In the genomic region with DNA sequence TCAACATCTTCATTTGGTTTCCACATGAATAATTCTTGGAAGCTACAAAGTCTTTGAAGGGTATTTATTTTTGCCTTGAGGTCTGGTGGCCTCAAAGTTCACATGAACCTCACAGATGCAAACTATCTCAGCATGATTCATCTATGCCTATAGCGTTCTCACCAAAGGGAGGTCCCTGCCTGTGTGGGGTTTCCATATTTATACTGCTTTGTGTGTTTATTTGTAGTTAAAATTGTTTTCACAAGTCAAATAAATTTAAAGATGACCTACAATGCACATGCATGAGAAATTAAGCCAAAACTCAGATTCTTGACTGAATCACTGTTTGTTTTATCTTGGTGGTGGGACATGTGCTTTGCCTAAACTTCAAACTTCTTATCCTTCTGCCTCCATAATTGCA, we compare ENCODE assay signal across 1 cellular context.
A peak's percentile ranks its signal among the peaks of the same experiment; 100 is the strongest.
TF ChIP-seq lines count a peak whose summit lies in the region.

No MANE protein-coding gene starts in this region.

TF ChIP-seq in IMR-90, 13 proteins besides CTCF, POLR2A, EP300 and RAD21 (continued from another document):
- TF ChIP-seq, protein P1, sequence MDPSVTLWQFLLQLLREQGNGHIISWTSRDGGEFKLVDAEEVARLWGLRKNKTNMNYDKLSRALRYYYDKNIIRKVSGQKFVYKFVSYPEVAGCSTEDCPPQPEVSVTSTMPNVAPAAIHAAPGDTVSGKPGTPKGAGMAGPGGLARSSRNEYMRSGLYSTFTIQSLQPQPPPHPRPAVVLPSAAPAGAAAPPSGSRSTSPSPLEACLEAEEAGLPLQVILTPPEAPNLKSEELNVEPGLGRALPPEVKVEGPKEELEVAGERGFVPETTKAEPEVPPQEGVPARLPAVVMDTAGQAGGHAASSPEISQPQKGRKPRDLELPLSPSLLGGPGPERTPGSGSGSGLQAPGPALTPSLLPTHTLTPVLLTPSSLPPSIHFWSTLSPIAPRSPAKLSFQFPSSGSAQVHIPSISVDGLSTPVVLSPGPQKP (IDR thresholded peaks at IDR 0.05; ENCODE audit: borderline replicate concordance, low read depth, low read length), result no peak
- TF ChIP-seq, protein P2, sequence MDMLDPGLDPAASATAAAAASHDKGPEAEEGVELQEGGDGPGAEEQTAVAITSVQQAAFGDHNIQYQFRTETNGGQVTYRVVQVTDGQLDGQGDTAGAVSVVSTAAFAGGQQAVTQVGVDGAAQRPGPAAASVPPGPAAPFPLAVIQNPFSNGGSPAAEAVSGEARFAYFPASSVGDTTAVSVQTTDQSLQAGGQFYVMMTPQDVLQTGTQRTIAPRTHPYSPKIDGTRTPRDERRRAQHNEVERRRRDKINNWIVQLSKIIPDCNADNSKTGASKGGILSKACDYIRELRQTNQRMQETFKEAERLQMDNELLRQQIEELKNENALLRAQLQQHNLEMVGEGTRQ (IDR thresholded peaks at IDR 0.05; ENCODE audit: low read depth, low read length), result no peak
- TF ChIP-seq RCOR1 (IDR thresholded peaks at IDR 0.05; ENCODE audit: insufficient replicate concordance, low read length), result no peak
- TF ChIP-seq MXI1 (IDR thresholded peaks at IDR 0.05; ENCODE audit: borderline replicate concordance, low read depth, low read length), result no peak
- no peak for TF ChIP-seq MAFK (IDR thresholded peaks at IDR 0.05; ENCODE audit: low read depth, low read length)
- no peak for TF ChIP-seq SMC3 (IDR thresholded peaks at IDR 0.05; ENCODE audit: low read depth, low read length)
- TF ChIP-seq NFE2L2 (IDR thresholded peaks at IDR 0.05; ENCODE audit: low read depth, low read length), result no peak
- no peak for TF ChIP-seq MAZ (IDR thresholded peaks at IDR 0.05; ENCODE audit: borderline replicate concordance, low read depth, low read length)
- no peak for TF ChIP-seq RFX5 (IDR thresholded peaks at IDR 0.05; ENCODE audit: low read depth, low read length)
- peak; percentile 66 for TF ChIP-seq FOS (IDR thresholded peaks at IDR 0.05; ENCODE audit: low read depth, low read length)
- TF ChIP-seq CHD1 (IDR thresholded peaks at IDR 0.05; ENCODE audit: low read depth, low read length), result no peak
- peak; percentile 76 for TF ChIP-seq BHLHE40 (IDR thresholded peaks at IDR 0.05; ENCODE audit: low read depth, low read length)
